In genomic region chr7:6200971-6201370, GRCh38 we compare ENCODE assay signal across 20 cellular contexts.
"Had no signal": no experiment of that assay in that cellular context is flagged by ENCODE, and none has a peak within 500 bp of the region (broad histone marks: within the 10 kb centered on the region; RNA-seq: fewer than 3 reads in every experiment).

No MANE protein-coding gene starts in this region.

- H3K4me3 Mint-ChIP-seq: activated T-cell treated with anti-CD3 and anti-CD28 coated beads, Interleukin-2, amount 50 U/mL, for 24 hours; activated T-helper 17 cell treated with anti-CD3 and anti-CD28 coated beads, Interleukin-2, amount 50 U/mL, for 72 hours; brain; natural killer cell; type B pancreatic cell had no signal

- H3K27ac ChIP-seq: gastroesophageal sphincter, thoracic aorta had no signal

- H3K27ac Mint-ChIP-seq: activated naive CD4-positive, alpha-beta T cell treated with anti-CD3 and anti-CD28 coated beads, Interleukin-2, amount 50 U/mL, for 72 hours; activated T-cell treated with anti-CD3 and anti-CD28 coated beads, Interleukin-2, amount 50 U/mL, for 24 hours; natural killer cell; type B pancreatic cell had no signal

- H3K9me3 ChIP-seq: gastroesophageal sphincter, thoracic aorta had no signal

- H3K9me3 Mint-ChIP-seq: activated naive CD4-positive, alpha-beta T cell treated with anti-CD3 and anti-CD28 coated beads, Interleukin-2, amount 50 U/mL, for 72 hours; activated T-cell treated with anti-CD3 and anti-CD28 coated beads, Interleukin-2, amount 50 U/mL, for 24 hours; activated T-helper 17 cell treated with anti-CD3 and anti-CD28 coated beads, Interleukin-2, amount 50 U/mL, for 72 hours; brain; natural killer cell; type B pancreatic cell had no signal

- H3K36me3 ChIP-seq: gastroesophageal sphincter, thoracic aorta had no signal

- ATAC-seq: activated naive CD4-positive, alpha-beta T cell treated with anti-CD3 and anti-CD28 coated beads, Interleukin-2, amount 50 U/mL, for 72 hours; activated T-helper 17 cell treated with anti-CD3 and anti-CD28 coated beads, Interleukin-2, amount 50 U/mL, for 72 hours; gastroesophageal sphincter; left lobe of liver; natural killer cell had no signal

- H3K4me3 ChIP-seq: gastroesophageal sphincter, thoracic aorta had no signal

- DNase-seq: activated CD4-positive, alpha-beta T cell treated with anti-CD3 and anti-CD28 coated beads, Interleukin-2, amount 50 U/mL, for 4 hours; activated CD8-positive, alpha-beta memory T cell treated with anti-CD3 and anti-CD28 coated beads for 24 hours; activated CD8-positive, alpha-beta memory T cell treated with anti-CD3 and anti-CD28 coated beads, Interleukin-2, amount 50 U/mL, for 4 hours; activated T-cell treated with anti-CD3 and anti-CD28 coated beads, Interleukin-2, amount 50 U/mL, for 24 hours; aorta; central memory CD4-positive, alpha-beta T cell; head of caudate nucleus; midbrain; natural killer cell; nucleus accumbens; stimulated activated CD4-positive, alpha-beta T cell treated with anti-CD3 and anti-CD28 coated beads, Interleukin-2, amount 100 ng/mL, for 48 hours; stimulated activated naive CD4-positive, alpha-beta T cell treated with Interleukin-2 at 50 U/mL for 16 hours; T-helper 9 cell had no signal

- H3K27me3 Mint-ChIP-seq: activated T-cell treated with anti-CD3 and anti-CD28 coated beads, Interleukin-2, amount 50 U/mL, for 24 hours; activated T-helper 17 cell treated with anti-CD3 and anti-CD28 coated beads, Interleukin-2, amount 50 U/mL, for 72 hours; brain; type B pancreatic cell had no signal

- H3K27me3 ChIP-seq: gastroesophageal sphincter had no signal

- H3K36me3 Mint-ChIP-seq: activated naive CD4-positive, alpha-beta T cell treated with anti-CD3 and anti-CD28 coated beads, Interleukin-2, amount 50 U/mL, for 72 hours; brain; natural killer cell had no signal
